Comparison of ENCODE assay signal across 28 cellular contexts in the genomic region with DNA sequence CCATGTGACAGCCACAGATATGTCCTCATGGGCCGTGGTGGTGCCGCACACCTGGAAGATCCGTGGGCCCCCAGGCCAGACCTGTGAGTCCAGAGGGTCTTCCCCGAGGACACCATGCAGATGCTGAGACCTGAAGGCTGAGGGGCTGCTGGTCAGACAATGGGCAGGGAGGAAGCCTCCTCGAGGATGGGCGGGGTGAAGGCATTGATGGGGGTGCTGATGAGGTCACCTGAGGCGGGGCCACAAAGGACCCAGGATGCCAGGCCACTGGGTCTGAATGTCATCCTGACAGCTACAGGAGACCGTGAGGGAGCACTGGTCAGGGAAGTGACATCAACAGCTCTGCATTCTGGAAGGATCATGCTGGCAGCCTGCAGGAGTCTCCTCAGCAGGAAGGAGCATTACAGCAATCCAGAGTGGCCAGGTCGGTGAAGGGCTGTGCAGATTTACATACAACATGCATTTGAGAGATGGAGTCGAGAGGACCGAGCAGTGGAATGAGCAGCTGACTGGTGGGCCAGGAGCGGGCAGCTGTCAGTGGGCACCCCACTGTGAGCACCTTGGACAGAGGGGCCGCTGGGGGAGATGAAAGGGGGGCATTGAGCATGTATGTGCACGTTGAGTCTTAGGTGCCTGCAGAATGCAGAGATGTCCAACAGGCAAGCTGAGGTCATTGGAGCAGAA.
"Had no signal": no experiment of that assay in that cellular context is flagged by ENCODE, and none has a peak within 500 bp of the region (broad histone marks: within the 10 kb centered on the region; RNA-seq: fewer than 3 reads in every experiment).

No MANE protein-coding gene starts in this region.

- H3K27ac ChIP-seq: breast epithelium, epithelial cell of prostate, neural progenitor cell, right lobe of liver, skin epidermis, thoracic aorta, vagina, WERI-Rb-1 had no signal

- H3K4me1 ChIP-seq: breast epithelium, neural progenitor cell, right lobe of liver, vagina had no signal

- H3K27me3 ChIP-seq: breast epithelium, neural progenitor cell, right lobe of liver, vagina had no signal

- H3K36me3 ChIP-seq: breast epithelium, neural progenitor cell, right lobe of liver, thoracic aorta, vagina, WERI-Rb-1 had no signal

- FAIRE-seq: endometrium, frontal cortex, keratinocyte had no signal

- H3K4me2 ChIP-seq: neural progenitor cell had no signal

- ATAC-seq: activated CD4-positive, CD25-positive, alpha-beta regulatory T cell treated with anti-CD3 and anti-CD28 coated beads, Interleukin-2, amount 50 U/mL, for 24 hours; activated naive CD4-positive, alpha-beta T cell treated with anti-CD3 and anti-CD28 coated beads, Interleukin-2, amount 50 U/mL, for 72 hours; activated T-cell treated with anti-CD3 and anti-CD28 coated beads, Interleukin-2, amount 50 U/mL, for 4 hours; activated T-helper 17 cell treated with anti-CD3 and anti-CD28 coated beads, Interleukin-2, amount 50 U/mL, for 72 hours; left cardiac atrium; right lobe of liver; stimulated activated effector memory CD8-positive, alpha-beta T cell treated with anti-CD3 and anti-CD28 coated beads, Interleukin-12 subunit alpha, Interleukin-12 subunit beta, amount 100 ng/mL, for 72 hours had no signal

- DNase-seq: activated CD4-positive, alpha-beta T cell treated with anti-CD3 and anti-CD28 coated beads for 48 hours; activated CD4-positive, alpha-beta T cell treated with anti-CD3 and anti-CD28 coated beads, Interleukin-2, amount 50 U/mL, for 48 hours; activated naive CD4-positive, alpha-beta T cell; activated T-cell treated with anti-CD3 and anti-CD28 coated beads, Interleukin-2, amount 50 U/mL, for 4 hours; central memory CD4-positive, alpha-beta T cell; dermis blood vessel endothelial cell; effector CD4-positive, alpha-beta T cell; left cardiac atrium; naive B cell; right lobe of liver; stimulated activated CD4-positive, alpha-beta T cell treated with anti-CD3 and anti-CD28 coated beads, Interleukin-4, amount 100 ng/mL, for 24 hours; SW 1271; T-helper 9 cell; trophoblast cell; WERI-Rb-1 had no signal

- H3K4me3 ChIP-seq: breast epithelium, neural progenitor cell, right lobe of liver, skin epidermis, thoracic aorta, vagina had no signal

- H3K9me3 ChIP-seq: breast epithelium, right lobe of liver, thoracic aorta, vagina had no signal

- H2AFZ ChIP-seq: neural progenitor cell had no signal

- H3K9ac ChIP-seq: neural progenitor cell had no signal
